ENCODE assay signal across 15 cellular contexts in the genomic region with DNA sequence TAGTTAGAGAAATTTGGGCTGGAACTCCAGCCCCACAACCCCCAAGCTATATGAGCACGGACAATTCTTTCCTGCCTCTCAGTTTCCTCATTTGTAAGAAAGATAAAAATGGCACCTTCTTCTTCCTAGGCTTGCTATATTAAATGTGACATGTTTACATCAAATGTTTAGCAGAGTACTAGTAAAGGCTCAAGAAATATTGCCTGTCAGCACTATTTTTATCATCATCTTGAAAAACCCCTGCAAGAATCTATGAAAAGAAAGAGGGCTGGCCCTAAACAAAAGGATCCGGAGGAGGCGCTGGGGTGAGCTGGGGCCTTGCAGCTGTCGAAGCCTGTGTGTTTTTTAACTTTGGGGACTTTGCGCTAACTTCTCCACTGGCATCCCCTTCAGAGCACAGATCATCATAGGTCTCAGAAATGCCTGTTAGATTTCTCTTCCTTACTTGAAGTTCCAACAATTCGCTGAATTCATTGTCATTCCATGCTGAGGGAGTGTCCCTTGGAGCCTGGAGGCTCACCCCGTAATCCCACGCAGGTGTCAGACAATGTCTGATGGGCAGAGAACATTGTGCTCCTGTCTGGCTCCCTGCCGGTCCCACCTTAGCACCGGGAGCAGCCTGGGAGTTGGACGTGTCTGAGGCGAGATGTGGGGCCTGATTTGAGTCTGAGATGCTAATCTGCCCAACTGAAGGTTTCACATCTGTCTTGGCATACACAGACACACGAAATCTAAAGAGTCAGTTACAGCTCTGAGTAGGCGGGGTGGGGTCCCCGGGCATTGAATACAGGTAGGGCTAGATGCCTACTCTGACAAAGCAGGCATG.
DNase-seq lines count a peak whose midpoint lies in the region; ATAC-seq, FAIRE-seq and TF ChIP-seq lines count a peak whose summit lies in the region.
"Had no signal": no experiment of that assay in that cellular context is flagged by ENCODE, and none has a peak within 500 bp of the region (broad histone marks: within the 10 kb centered on the region; RNA-seq: fewer than 3 reads in every experiment).

No MANE protein-coding gene starts in this region.

- CTCF ChIA-PET in A549 (lab: Yijun Ruan, JAX), result interaction anchor here (0.7 to 1.8 kb wide), 2 partner anchors 204 to 512 kb away, joined by 3 to 5 read pairs; no protein-coding TSS in a partner anchor

- H3K4me3 ChIP-seq in A549 (no peak overlapping the region), neural progenitor cell (no peak overlapping the region)
- H3K4me3 ChIP-seq: MG63, SJCRH30 had no signal

- H3K27ac ChIP-seq in A549, result 0 out of 6 replicates have a peak overlapping the region, but pooled peaks of 1 of the 2 experiments have one; percentile 20
- peak overlapping the region; percentile 87 for H3K27ac ChIP-seq in epithelial cell of prostate
- H3K27ac ChIP-seq in neural progenitor cell, result no peak overlapping the region
- H3K27ac ChIP-seq: SJCRH30 had no signal

- no peak overlapping the region for H3K9ac ChIP-seq in neural progenitor cell

- H3K4me2 ChIP-seq in A549 (no peak overlapping the region), neural progenitor cell (peak overlapping the region; percentile 27)

- H3K4me1 ChIP-seq in A549 (peaks cover 30% of the 10 kb centered on the region), neural progenitor cell (peaks cover 15% of the 10 kb centered on the region)

- ATAC-seq in A549 (no peak), HG03378 (IDR thresholded peaks at IDR 0.05; ENCODE audit: unreplicated experiment) (no peak)

- 84% methylated on average over 15 of the region's 15 CpGs for WGBS in A549 (ENCODE audit: missing lambda C conversion rate)

- POLR2A ChIA-PET in A549 (lab: Yijun Ruan, JAX), result no interaction called here

- no peak overlapping the region for H2AFZ ChIP-seq in neural progenitor cell (replicated peaks)

- no peak overlapping the region for H3K4me3 Mint-ChIP-seq in neural progenitor cell

- peaks cover 9% of the 10 kb centered on the region for H3K9me3 Mint-ChIP-seq in neural progenitor cell

- no peak for TF ChIP-seq POLR2A in A549 (IDR thresholded peaks at IDR 0.05; ENCODE audit: low read length)

- peak overlapping the region; percentile 18 for H3K27ac Mint-ChIP-seq in neural progenitor cell

- peaks cover 34% of the 10 kb centered on the region for H3K4me1 Mint-ChIP-seq in neural progenitor cell

- DNase-seq in A549 (ENCODE audit: low read depth in 1 of 2, low spot score in 1 of 2) (no peak), OCI-M1 (lab: John Stamatoyannopoulos, UW) (peak; percentile 12), epithelial cell of prostate (ENCODE audit: low read depth, low spot score) (no peak), neural progenitor cell (ENCODE audit: low spot score) (peak; percentile 39), DMS53 treated with DMSO at 0.1 percent for 48 hours (lab: John Stamatoyannopoulos, UW; ENCODE audit: unreplicated experiment) (no peak), HT-29 (ENCODE audit: low spot score) (no peak), retina (no peak)
- DNase-seq: GOT3, MG63, NCI-H1930, NCI-H510A treated with DMSO at 0.1 percent for 48 hours, SJCRH30 had no signal

- peaks cover 4% of the 10 kb centered on the region for H3K36me3 Mint-ChIP-seq in neural progenitor cell

- H3K36me3 ChIP-seq in neural progenitor cell, result no peaks in the 10 kb centered on the region
- H3K36me3 ChIP-seq: MG63, SJCRH30 had no signal

- no peaks in the 10 kb centered on the region for H4K20me1 ChIP-seq in neural progenitor cell (ENCODE audit: low read depth)

- peaks cover 11% of the 10 kb centered on the region for H3K27me3 Mint-ChIP-seq in neural progenitor cell (ENCODE audit: insufficient read depth, low read depth)

- TF ChIP-seq EP300 in A549 (IDR thresholded peaks at IDR 0.05), result no peak

- TF ChIP-seq CTCF in A549 (IDR thresholded peaks at IDR 0.05) (no peak), neural progenitor cell (IDR thresholded peaks at IDR 0.05) (no peak)

- no peak for TF ChIP-seq RAD21 in A549 (conservative IDR thresholded peaks at IDR 0.05 in 1 of 2, IDR thresholded peaks at IDR 0.05 in 1 of 2)

- H3F3A ChIP-seq in neural progenitor cell (ENCODE audit: low read depth), result no peaks in the 10 kb centered on the region

- H3K9me3 ChIP-seq in A549 (no peaks in the 10 kb centered on the region), neural progenitor cell (ENCODE audit: low read depth) (no peaks in the 10 kb centered on the region)
- H3K9me3 ChIP-seq: MG63 had no signal

- H3K27me3 ChIP-seq in neural progenitor cell, result no peaks in the 10 kb centered on the region
- H3K27me3 ChIP-seq: MG63, SJCRH30 had no signal

- FAIRE-seq in A549 (lab: Jason Lieb, UNC), result no peak
- FAIRE-seq: G401.6, GM12892 had no signal

- no peaks in the 10 kb centered on the region for H3K79me2 ChIP-seq in neural progenitor cell (ENCODE audit: low read depth)

TF ChIP-seq in A549, 52 proteins besides CTCF, POLR2A, EP300 and RAD21:
- peak; percentile 80 for TF ChIP-seq MAFK (IDR thresholded peaks at IDR 0.05; ENCODE audit: partially characterized antibody)
- TF ChIP-seq, protein P1, sequence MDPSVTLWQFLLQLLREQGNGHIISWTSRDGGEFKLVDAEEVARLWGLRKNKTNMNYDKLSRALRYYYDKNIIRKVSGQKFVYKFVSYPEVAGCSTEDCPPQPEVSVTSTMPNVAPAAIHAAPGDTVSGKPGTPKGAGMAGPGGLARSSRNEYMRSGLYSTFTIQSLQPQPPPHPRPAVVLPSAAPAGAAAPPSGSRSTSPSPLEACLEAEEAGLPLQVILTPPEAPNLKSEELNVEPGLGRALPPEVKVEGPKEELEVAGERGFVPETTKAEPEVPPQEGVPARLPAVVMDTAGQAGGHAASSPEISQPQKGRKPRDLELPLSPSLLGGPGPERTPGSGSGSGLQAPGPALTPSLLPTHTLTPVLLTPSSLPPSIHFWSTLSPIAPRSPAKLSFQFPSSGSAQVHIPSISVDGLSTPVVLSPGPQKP (IDR thresholded peaks at IDR 0.05; ENCODE audit: low read depth, low read length), result no peak
- no peak for TF ChIP-seq RNF2 (IDR thresholded peaks at IDR 0.05; ENCODE audit: borderline replicate concordance, low read depth)
- TF ChIP-seq, protein P2, sequence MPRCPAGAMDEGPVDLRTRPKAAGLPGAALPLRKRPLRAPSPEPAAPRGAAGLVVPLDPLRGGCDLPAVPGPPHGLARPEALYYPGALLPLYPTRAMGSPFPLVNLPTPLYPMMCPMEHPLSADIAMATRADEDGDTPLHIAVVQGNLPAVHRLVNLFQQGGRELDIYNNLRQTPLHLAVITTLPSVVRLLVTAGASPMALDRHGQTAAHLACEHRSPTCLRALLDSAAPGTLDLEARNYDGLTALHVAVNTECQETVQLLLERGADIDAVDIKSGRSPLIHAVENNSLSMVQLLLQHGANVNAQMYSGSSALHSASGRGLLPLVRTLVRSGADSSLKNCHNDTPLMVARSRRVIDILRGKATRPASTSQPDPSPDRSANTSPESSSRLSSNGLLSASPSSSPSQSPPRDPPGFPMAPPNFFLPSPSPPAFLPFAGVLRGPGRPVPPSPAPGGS (IDR thresholded peaks at IDR 0.05), result no peak
- TF ChIP-seq HOXA7 (CRISPR knock-in tag; IDR thresholded peaks at IDR 0.05), result no peak
- TF ChIP-seq TFCP2L1 (CRISPR knock-in tag; IDR thresholded peaks at IDR 0.05), result no peak
- TF ChIP-seq ZC3H11A (IDR thresholded peaks at IDR 0.05), result no peak
- TF ChIP-seq BHLHE40 (IDR thresholded peaks at IDR 0.05; ENCODE audit: low read depth, low read length), result no peak

Comparison
In these comparisons a context has a peak if more than half of its experiments do, and no peak if none do; other contexts are left out.
1. DNase-seq: peak in OCI-M1 (single experiment) and neural progenitor cell (single experiment); none in A549 (0 of 2), epithelial cell of prostate (single experiment), DMS53 treated with DMSO at 0.1 percent for 48 hours (single experiment), HT-29 (single experiment) and retina (single experiment).